Comparison of ENCODE assay signal across 1 cellular context in genomic region chr4:24845884-24846283, GRCh38.
TF ChIP-seq lines count a peak whose summit lies in the region.

No MANE protein-coding gene starts in this region.

TF ChIP-seq in K562, 482 proteins besides CTCF, POLR2A, EP300 and RAD21 (continued from another document):
- no peak for TF ChIP-seq AFF4 (CRISPR knock-in tag; IDR thresholded peaks at IDR 0.05)
- peak; percentile 43; the same call in 1 of the 2 replicates for TF ChIP-seq USF2 (CRISPR knock-in tag; IDR thresholded peaks at IDR 0.05)
- no peak for TF ChIP-seq ZNF778 (CRISPR knock-in tag; IDR thresholded peaks at IDR 0.05)
- peak; percentile 33; the same call in 1 of the 2 replicates for TF ChIP-seq CBFA2T2 (conservative IDR thresholded peaks at IDR 0.05)
- no peak for TF ChIP-seq TAF7 (tag; IDR thresholded peaks at IDR 0.05)
- TF ChIP-seq U2AF1 (optimal IDR thresholded peaks at IDR 0.05; ENCODE audit: low read depth, low read length), result no peak
- TF ChIP-seq RBM34 (IDR thresholded peaks at IDR 0.05; ENCODE audit: borderline replicate concordance, insufficient read depth, low read length), result no peak
- no peak for TF ChIP-seq HOMEZ (CRISPR knock-in tag; IDR thresholded peaks at IDR 0.05)
- no peak for TF ChIP-seq NELFE (IDR thresholded peaks at IDR 0.05; ENCODE audit: insufficient read depth, insufficient read length)
- TF ChIP-seq RBM14 (IDR thresholded peaks at IDR 0.05; ENCODE audit: borderline replicate concordance, insufficient read depth, low read depth, low read length), result no peak
- no peak for TF ChIP-seq HNRNPLL (IDR thresholded peaks at IDR 0.05; ENCODE audit: low read depth, low read length, poor library complexity, severe bottlenecking)
- no peak for TF ChIP-seq MEF2A (IDR thresholded peaks at IDR 0.05; ENCODE audit: control insufficient read depth, low read depth, low read length)
- no peak for TF ChIP-seq SAFB (IDR thresholded peaks at IDR 0.05; ENCODE audit: borderline replicate concordance, low read depth, low read length)
- TF ChIP-seq RBM25 (IDR thresholded peaks at IDR 0.05; ENCODE audit: low read depth, low read length, severe bottlenecking), result peak; percentile 16
- TF ChIP-seq ILF3 (IDR thresholded peaks at IDR 0.05; ENCODE audit: borderline replicate concordance), result no peak
- TF ChIP-seq FOXA1 (IDR thresholded peaks at IDR 0.05; ENCODE audit: borderline replicate concordance), result no peak
- TF ChIP-seq ZNF224 (CRISPR knock-in tag; IDR thresholded peaks at IDR 0.05), result no peak
- TF ChIP-seq GTF2B (IDR thresholded peaks at IDR 0.05; ENCODE audit: extremely low read depth, insufficient read length), result no peak
- TF ChIP-seq RAD51 (IDR thresholded peaks at IDR 0.05; ENCODE audit: borderline replicate concordance, low read depth), result peak; percentile 68
